1 cellular context compared by ENCODE assay signal in the genomic region with DNA sequence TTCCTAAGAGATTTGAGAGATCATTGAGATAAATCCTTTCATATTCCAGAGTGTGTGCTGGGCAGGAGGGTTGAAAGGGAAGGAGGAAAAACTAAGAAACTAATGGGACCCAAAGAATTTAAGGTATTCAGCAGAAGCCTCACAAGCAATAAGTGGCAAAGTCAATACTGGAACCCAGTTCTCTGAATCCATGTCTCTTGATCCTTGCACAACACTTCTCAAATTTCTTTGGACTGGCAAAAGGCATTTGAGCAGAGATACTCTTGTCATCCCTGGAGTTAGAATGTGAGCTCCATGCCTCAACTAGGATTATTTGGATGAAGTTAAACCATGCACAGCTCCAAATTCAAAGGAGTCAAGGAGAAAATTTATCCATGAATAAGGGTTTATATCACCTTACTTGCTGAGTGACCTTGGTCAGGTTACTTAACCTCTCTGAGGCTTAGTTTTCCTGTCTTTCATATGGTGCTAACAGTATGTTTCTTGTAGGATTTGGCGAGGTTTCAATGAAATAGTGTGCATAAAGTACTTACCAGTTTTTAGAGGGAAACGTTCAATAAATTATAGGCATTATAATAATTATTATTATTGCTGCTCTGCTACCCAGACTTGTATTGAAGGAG.
TF ChIP-seq lines count a peak whose summit lies in the region.

No MANE protein-coding gene starts in this region.

TF ChIP-seq in K562, 482 proteins besides CTCF, POLR2A, EP300 and RAD21 (continued from another document):
- TF ChIP-seq, protein P1, sequence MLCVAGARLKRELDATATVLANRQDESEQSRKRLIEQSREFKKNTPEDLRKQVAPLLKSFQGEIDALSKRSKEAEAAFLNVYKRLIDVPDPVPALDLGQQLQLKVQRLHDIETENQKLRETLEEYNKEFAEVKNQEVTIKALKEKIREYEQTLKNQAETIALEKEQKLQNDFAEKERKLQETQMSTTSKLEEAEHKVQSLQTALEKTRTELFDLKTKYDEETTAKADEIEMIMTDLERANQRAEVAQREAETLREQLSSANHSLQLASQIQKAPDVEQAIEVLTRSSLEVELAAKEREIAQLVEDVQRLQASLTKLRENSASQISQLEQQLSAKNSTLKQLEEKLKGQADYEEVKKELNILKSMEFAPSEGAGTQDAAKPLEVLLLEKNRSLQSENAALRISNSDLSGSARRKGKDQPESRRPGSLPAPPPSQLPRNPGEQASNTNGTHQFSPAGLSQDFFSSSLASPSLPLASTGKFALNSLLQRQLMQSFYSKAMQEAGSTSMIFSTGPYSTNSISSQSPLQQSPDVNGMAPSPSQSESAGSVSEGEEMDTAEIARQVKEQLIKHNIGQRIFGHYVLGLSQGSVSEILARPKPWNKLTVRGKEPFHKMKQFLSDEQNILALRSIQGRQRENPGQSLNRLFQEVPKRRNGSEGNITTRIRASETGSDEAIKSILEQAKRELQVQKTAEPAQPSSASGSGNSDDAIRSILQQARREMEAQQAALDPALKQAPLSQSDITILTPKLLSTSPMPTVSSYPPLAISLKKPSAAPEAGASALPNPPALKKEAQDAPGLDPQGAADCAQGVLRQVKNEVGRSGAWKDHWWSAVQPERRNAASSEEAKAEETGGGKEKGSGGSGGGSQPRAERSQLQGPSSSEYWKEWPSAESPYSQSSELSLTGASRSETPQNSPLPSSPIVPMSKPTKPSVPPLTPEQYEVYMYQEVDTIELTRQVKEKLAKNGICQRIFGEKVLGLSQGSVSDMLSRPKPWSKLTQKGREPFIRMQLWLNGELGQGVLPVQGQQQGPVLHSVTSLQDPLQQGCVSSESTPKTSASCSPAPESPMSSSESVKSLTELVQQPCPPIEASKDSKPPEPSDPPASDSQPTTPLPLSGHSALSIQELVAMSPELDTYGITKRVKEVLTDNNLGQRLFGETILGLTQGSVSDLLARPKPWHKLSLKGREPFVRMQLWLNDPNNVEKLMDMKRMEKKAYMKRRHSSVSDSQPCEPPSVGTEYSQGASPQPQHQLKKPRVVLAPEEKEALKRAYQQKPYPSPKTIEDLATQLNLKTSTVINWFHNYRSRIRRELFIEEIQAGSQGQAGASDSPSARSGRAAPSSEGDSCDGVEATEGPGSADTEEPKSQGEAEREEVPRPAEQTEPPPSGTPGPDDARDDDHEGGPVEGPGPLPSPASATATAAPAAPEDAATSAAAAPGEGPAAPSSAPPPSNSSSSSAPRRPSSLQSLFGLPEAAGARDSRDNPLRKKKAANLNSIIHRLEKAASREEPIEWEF (CRISPR knock-in tag; IDR thresholded peaks at IDR 0.05) = no peak
- TF ChIP-seq, protein P2, sequence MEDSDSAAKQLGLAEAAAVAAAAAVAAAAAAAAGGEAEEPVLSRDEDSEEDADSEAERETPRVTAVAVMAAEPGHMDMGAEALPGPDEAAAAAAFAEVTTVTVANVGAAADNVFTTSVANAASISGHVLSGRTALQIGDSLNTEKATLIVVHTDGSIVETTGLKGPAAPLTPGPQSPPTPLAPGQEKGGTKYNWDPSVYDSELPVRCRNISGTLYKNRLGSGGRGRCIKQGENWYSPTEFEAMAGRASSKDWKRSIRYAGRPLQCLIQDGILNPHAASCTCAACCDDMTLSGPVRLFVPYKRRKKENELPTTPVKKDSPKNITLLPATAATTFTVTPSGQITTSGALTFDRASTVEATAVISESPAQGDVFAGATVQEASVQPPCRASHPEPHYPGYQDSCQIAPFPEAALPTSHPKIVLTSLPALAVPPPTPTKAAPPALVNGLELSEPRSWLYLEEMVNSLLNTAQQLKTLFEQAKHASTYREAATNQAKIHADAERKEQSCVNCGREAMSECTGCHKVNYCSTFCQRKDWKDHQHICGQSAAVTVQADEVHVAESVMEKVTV (CRISPR knock-in tag; IDR thresholded peaks at IDR 0.05) = no peak
